ENCODE assay signal across 1 cellular context in the genomic region with DNA sequence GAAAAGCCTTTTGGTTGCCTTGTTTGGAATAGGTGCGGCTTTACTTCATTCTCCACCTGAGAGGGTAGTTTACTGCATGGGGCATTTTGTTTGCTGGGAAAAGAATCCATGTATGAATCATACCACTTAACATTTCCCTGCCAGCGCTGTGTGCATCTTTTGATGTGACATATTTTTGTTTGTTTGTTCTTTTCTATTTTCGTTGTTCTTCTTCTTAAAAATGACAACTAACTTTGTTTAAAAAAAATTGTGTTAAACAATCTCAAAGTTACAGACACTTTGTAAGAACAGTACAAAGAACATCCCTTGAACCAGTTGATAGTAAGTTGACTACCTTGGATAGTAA.
TF ChIP-seq lines count a peak whose summit lies in the region.

No MANE protein-coding gene starts in this region.

TF ChIP-seq in GM12878, 131 proteins besides CTCF, POLR2A, EP300 and RAD21 (continued from another document):
- TF ChIP-seq BCL11A (IDR thresholded peaks at IDR 0.05; ENCODE audit: low read depth, low read length) (no peak), ASH2L (IDR thresholded peaks at IDR 0.05; ENCODE audit: borderline replicate concordance, low read depth) (no peak), KLF5 (IDR thresholded peaks at IDR 0.05; ENCODE audit: partially characterized antibody) (no peak), HDGF (IDR thresholded peaks at IDR 0.05) (no peak), WRNIP1 (IDR thresholded peaks at IDR 0.05; ENCODE audit: borderline replicate concordance, low read depth, low read length) (no peak), SP1 (IDR thresholded peaks at IDR 0.05; ENCODE audit: low read depth, low read length) (no peak), FOXM1 (IDR thresholded peaks at IDR 0.05; ENCODE audit: low read depth, low read length) (no peak)
- TF ChIP-seq, protein P1, sequence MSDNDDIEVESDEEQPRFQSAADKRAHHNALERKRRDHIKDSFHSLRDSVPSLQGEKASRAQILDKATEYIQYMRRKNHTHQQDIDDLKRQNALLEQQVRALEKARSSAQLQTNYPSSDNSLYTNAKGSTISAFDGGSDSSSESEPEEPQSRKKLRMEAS (IDR thresholded peaks at IDR 0.05; ENCODE audit: low read depth, low read length), result no peak
